Comparison of ENCODE assay signal across 8 cellular contexts in genomic region chr14:106872619-106873446, GRCh38.
DNase-seq lines count a peak whose midpoint lies in the region; ATAC-seq and TF ChIP-seq lines count a peak whose summit lies in the region.

No MANE protein-coding gene starts in this region.

- intact Hi-C loops in OCI-LY7 (cut with micrococcal nuclease; ENCODE audit: unreplicated experiment) (loop anchor here (1.0 kb wide), 3 partner anchors 25 to 43 kb away; no protein-coding TSS in a partner anchor), heart left ventricle (cut with DNase I) (no loop called here), posterior cingulate gyrus (cut with DNase I) (no loop called here)

- POLR2A ChIA-PET in OCI-LY7 (lab: Charles Lee): interaction anchor here (1.0 to 2.7 kb wide), 6 partner anchors 12 to 30 kb away, joined by 3 to 16 read pairs (median 9); no protein-coding TSS in a partner anchor

- CTCF ChIA-PET in OCI-LY7 (lab: Charles Lee; ENCODE audit: unreplicated experiment): interaction anchor here (0.5 to 2.6 kb wide), 12 partner anchors 12 to 286 kb away, joined by 3 to 32 read pairs (median 5); no protein-coding TSS in a partner anchor

- H3K9me3 ChIP-seq in OCI-LY7 (ENCODE audit: low read length) (no peaks in the 10 kb centered on the region), heart left ventricle (no peaks in the 10 kb centered on the region)

- H3K4me1 ChIP-seq in OCI-LY7 (ENCODE audit: insufficient read depth, low read length, poor library complexity, severe bottlenecking): peaks cover 59% of the 10 kb centered on the region
- no peaks in the 10 kb centered on the region for H3K4me1 ChIP-seq in heart left ventricle

- H3K27ac ChIP-seq in OCI-LY7 (ENCODE audit: low read depth, low read length, poor library complexity, severe bottlenecking) (peak overlapping the region; percentile 88), heart left ventricle (no peak overlapping the region)

- DNase-seq in NCI-H2196 (lab: John Stamatoyannopoulos, UW; ENCODE audit: unreplicated experiment) (peak; percentile 16), NCI-H2196 treated with DMSO at 0.1 percent for 48 hours (lab: John Stamatoyannopoulos, UW; ENCODE audit: unreplicated experiment) (no peak), OCI-LY7 (ENCODE audit: low spot score) (peak; percentile 90), heart left ventricle (peak in 4 of 5 donors; percentile 20 to 83 (median 42)), posterior cingulate gyrus (no peak)
- DNase-seq in activated CD8-positive, alpha-beta memory T cell treated with anti-CD3 and anti-CD28 coated beads, Interleukin-2, amount 50 U/mL, for 4 hours: peak; percentile 88
- peak; percentile 49 for DNase-seq in stimulated activated CD8-positive, alpha-beta memory T cell treated with anti-CD3 and anti-CD28 coated beads, Interleukin-12 subunit alpha, Interleukin-12 subunit beta, amount 100 ng/mL, for 1 hour (ENCODE audit: low read depth)

- no peaks in the 10 kb centered on the region for H3K79me2 ChIP-seq in OCI-LY7 (ENCODE audit: insufficient read depth, low read depth, low read length)

- peaks cover 0 to 14% (median 2%) of the 10 kb centered on the region in 9 donors for H3K27me3 ChIP-seq in heart left ventricle

- peak overlapping the region; percentile 80 for H2AFZ ChIP-seq in OCI-LY7 (ENCODE audit: low read length)

- peak; percentile 87 for TF ChIP-seq CTCF in OCI-LY7 (conservative IDR thresholded peaks at IDR 0.05; ENCODE audit: low read length)
- TF ChIP-seq CTCF in heart left ventricle (IDR thresholded peaks at IDR 0.05): peak in 9 of 12 donors; percentile 11 to 47 (median 27)

- ATAC-seq in HG03378 (IDR thresholded peaks at IDR 0.05; ENCODE audit: unreplicated experiment) (peak; percentile 43), heart left ventricle (peak in 3 of 4 donors; percentile 38 to 45 (median 44))

- TF ChIP-seq POLR2A in heart left ventricle (IDR thresholded peaks at IDR 0.05): no peak

- H3K9me2 ChIP-seq in OCI-LY7 (ENCODE audit: insufficient read depth, low read length): no peaks in the 10 kb centered on the region

- H3K4me2 ChIP-seq in OCI-LY7 (ENCODE audit: low read length): peak overlapping the region; percentile 92

- no TSS peak for BruUV-seq in OCI-LY7 (replicated peaks; lab: Mats Ljungman, UMichigan)

- 54 to 66% (median 57%) methylated on average over 18 to 23 of the region's 23 CpGs for WGBS in heart left ventricle, 4 donors

- H3K36me3 ChIP-seq in OCI-LY7 (ENCODE audit: insufficient read depth, low read length) (no peaks in the 10 kb centered on the region), heart left ventricle (no peaks in the 10 kb centered on the region)

- no peaks in the 10 kb centered on the region for H4K20me1 ChIP-seq in OCI-LY7 (ENCODE audit: insufficient read depth, low read length)

- H3K4me3 ChIP-seq in OCI-LY7 (ENCODE audit: low read depth, low read length, poor library complexity, severe bottlenecking): peak overlapping the region; percentile 62
- no peak overlapping the region for H3K4me3 ChIP-seq in heart left ventricle

Comparison
In these comparisons a context has a peak if more than half of its experiments do, and no peak if none do; other contexts are left out.
1. DNase-seq: peak in NCI-H2196 (single experiment), OCI-LY7 (single experiment), activated CD8-positive, alpha-beta memory T cell treated with anti-CD3 and anti-CD28 coated beads, Interleukin-2, amount 50 U/mL, for 4 hours (single experiment), heart left ventricle (4 of 5) and stimulated activated CD8-positive, alpha-beta memory T cell treated with anti-CD3 and anti-CD28 coated beads, Interleukin-12 subunit alpha, Interleukin-12 subunit beta, amount 100 ng/mL, for 1 hour (single experiment); none in NCI-H2196 treated with DMSO at 0.1 percent for 48 hours (single experiment) and posterior cingulate gyrus (0 of 10).